8 cellular contexts compared by ENCODE assay signal in genomic region chr19:7515471-7516226, GRCh38. TPM values are rescaled to one million over a fixed set of nuclear protein-coding genes. Genes with fewer than 3 reads are reported as not detected.
DNase-seq lines count a peak whose midpoint lies in the region; ATAC-seq, FAIRE-seq and TF ChIP-seq lines count a peak whose summit lies in the region.

ZNF358 (plus strand) TSS chr19:7516103; CDS start chr19:7519243, 3,140 bp downstream.

- H3K4me1 Mint-ChIP-seq in natural killer cell treated with Interleukin-12 subunit alpha and Interleukin-12 subunit beta and Interleukin-15 and Interleukin-18, amount 100 ng/mL, for 72 hours (ENCODE audit: low read depth in 2 of 2), result peaks cover 8 to 15% of the 10 kb centered on the region in 2 donors

- H3K27ac ChIP-seq in gastroesophageal sphincter (peak within 1 kb of the TSS; percentile 93 to 99 (median 96)), upper lobe of right lung (peak within 1 kb of the TSS; percentile 92)

- ATAC-seq in gastroesophageal sphincter (peak; percentile 88), upper lobe of right lung (peak; percentile 91), GM18907 (IDR thresholded peaks at IDR 0.05; ENCODE audit: unreplicated experiment) (no peak)
- peak; percentile 90 to 91 for ATAC-seq in natural killer cell treated with Interleukin-12 subunit alpha and Interleukin-12 subunit beta and Interleukin-15 and Interleukin-18, amount 100 ng/mL, for 72 hours

- peak; percentile 72 for FAIRE-seq in GM12891 (lab: Jason Lieb, UNC)

- no peaks in the 10 kb centered on the region for H3K36me3 Mint-ChIP-seq in natural killer cell treated with Interleukin-12 subunit alpha and Interleukin-12 subunit beta and Interleukin-15 and Interleukin-18, amount 100 ng/mL, for 72 hours

- H3K4me3 ChIP-seq in AG04449 (ENCODE audit: low read depth, low read length) (peak within 1 kb of the TSS; percentile 68), gastroesophageal sphincter (peak within 1 kb of the TSS; percentile 87), upper lobe of right lung (peak within 1 kb of the TSS; percentile 82)

- H3K9me3 ChIP-seq in gastroesophageal sphincter (no peaks in the 10 kb centered on the region), upper lobe of right lung (no peaks in the 10 kb centered on the region)

- peaks cover 4 to 9% of the 10 kb centered on the region in 2 donors for H3K27me3 Mint-ChIP-seq in natural killer cell treated with Interleukin-12 subunit alpha and Interleukin-12 subunit beta and Interleukin-15 and Interleukin-18, amount 100 ng/mL, for 72 hours

- TF ChIP-seq POLR2A in GM12891 (IDR thresholded peaks at IDR 0.05; ENCODE audit: low read depth, low read length) (no peak), gastroesophageal sphincter (IDR thresholded peaks at IDR 0.05) (peak in 1 of 2 donors; percentile 18)

- DNase-seq in AG04449 (ENCODE audit: low read depth, low spot score) (no peak), GM12891 (ENCODE audit: insufficient read length, low spot score) (peak; percentile 92), NCI-H510A treated with DMSO at 0.1 percent for 48 hours (lab: John Stamatoyannopoulos, UW) (peak; percentile 76), upper lobe of right lung (peak; percentile 87)
- peak; percentile 50 for DNase-seq in activated naive CD4-positive, alpha-beta T cell treated with anti-CD3 and anti-CD28 coated beads, Interleukin-2, amount 50 U/mL, for 16 hours
- no peak for DNase-seq in natural killer cell treated with Interleukin-12 subunit alpha and Interleukin-12 subunit beta and Interleukin-15 and Interleukin-18, amount 100 ng/mL, for 72 hours (ENCODE audit: low spot score)

- H3K27ac Mint-ChIP-seq in natural killer cell treated with Interleukin-12 subunit alpha and Interleukin-12 subunit beta and Interleukin-15 and Interleukin-18, amount 100 ng/mL, for 72 hours, result peak within 1 kb of the TSS; percentile 74 to 87

- POLR2A ChIA-PET in AG04449 (lab: Yijun Ruan, JAX), result interaction anchor here (0.6 to 1.6 kb wide), 2 partner anchors 8 to 338 kb away, joined by 3 to 4 read pairs; no protein-coding TSS in a partner anchor

- H3K27me3 ChIP-seq in gastroesophageal sphincter (no peaks in the 10 kb centered on the region), upper lobe of right lung (no peaks in the 10 kb centered on the region)

- H3K36me3 ChIP-seq in gastroesophageal sphincter (peaks cover 0 to 26% of the 10 kb centered on the region in 2 donors), upper lobe of right lung (no peaks in the 10 kb centered on the region)

- TF ChIP-seq CTCF in AG04449 (IDR thresholded peaks at IDR 0.05; ENCODE audit: insufficient read depth, low read length, missing control alignments) (no peak), gastroesophageal sphincter (IDR thresholded peaks at IDR 0.05) (no peak), upper lobe of right lung (IDR thresholded peaks at IDR 0.05) (no peak)

- H3K4me1 ChIP-seq in gastroesophageal sphincter, result peaks cover 0 to 38% (median 11%) of the 10 kb centered on the region in 3 donors
- peaks cover 16% of the 10 kb centered on the region for H3K4me1 ChIP-seq in upper lobe of right lung

- CTCF ChIA-PET in AG04449 (lab: Yijun Ruan, JAX), result no interaction called here

- H3K9me3 Mint-ChIP-seq in natural killer cell treated with Interleukin-12 subunit alpha and Interleukin-12 subunit beta and Interleukin-15 and Interleukin-18, amount 100 ng/mL, for 72 hours, result no peaks in the 10 kb centered on the region

- peak within 1 kb of the TSS; percentile 95 for H3K4me3 Mint-ChIP-seq in natural killer cell treated with Interleukin-12 subunit alpha and Interleukin-12 subunit beta and Interleukin-15 and Interleukin-18, amount 100 ng/mL, for 72 hours

- intact Hi-C loops in upper lobe of right lung (cut with DNase I), result no loop called here

- 2 to 6% methylated on average over 2 to 18 of the region's 51 CpGs for WGBS in gastroesophageal sphincter (ENCODE audit: low coverage in 1 of 2), 2 donors

- TF ChIP-seq EP300 in gastroesophageal sphincter (IDR thresholded peaks at IDR 0.05), result no peak

TF ChIP-seq in GM12891, 5 proteins besides CTCF, POLR2A, EP300 and RAD21:
- TF ChIP-seq POU2F2 (IDR thresholded peaks at IDR 0.05; ENCODE audit: low read depth, low read length), result no peak
- TF ChIP-seq SPI1 (IDR thresholded peaks at IDR 0.05; ENCODE audit: low read depth, low read length), result no peak
- no peak for TF ChIP-seq POLR2AphosphoS5 (IDR thresholded peaks at IDR 0.05; ENCODE audit: low read depth, low read length)
- TF ChIP-seq TAF1 (IDR thresholded peaks at IDR 0.05; ENCODE audit: low read depth, low read length), result no peak
- no peak for TF ChIP-seq PAX5 (IDR thresholded peaks at IDR 0.05; ENCODE audit: insufficient read depth, low read length, severe bottlenecking)

RNA-seq across cellular contexts. Expression of gene ZNF358, which starts in this region (rescaled TPM):
- 6.6 TPM for polyA plus RNA-seq in GM12891 (2012; ENCODE audit: low read depth, missing spikeins)
- total RNA-seq in gastroesophageal sphincter (100 to 1,000 TPM in 2 of 4 donors, 10 to 100 TPM in 2; 63.9 to 153 (median 98.7) TPM), upper lobe of right lung (56.9 TPM)
- 10 to 100 TPM; 10.2 to 15.6 TPM for total RNA-seq in natural killer cell treated with Interleukin-12 subunit alpha and Interleukin-12 subunit beta and Interleukin-15 and Interleukin-18, amount 100 ng/mL, for 72 hours

Comparison
In these comparisons a context has a peak if more than half of its experiments do, and no peak if none do; other contexts are left out.
1. DNase-seq: peak in GM12891 (single experiment), NCI-H510A treated with DMSO at 0.1 percent for 48 hours (single experiment), activated naive CD4-positive, alpha-beta T cell treated with anti-CD3 and anti-CD28 coated beads, Interleukin-2, amount 50 U/mL, for 16 hours (single experiment) and upper lobe of right lung (single experiment); none in AG04449 (single experiment) and natural killer cell treated with Interleukin-12 subunit alpha and Interleukin-12 subunit beta and Interleukin-15 and Interleukin-18, amount 100 ng/mL, for 72 hours (single experiment).
2. Peak in every context shown above with its lines, with median percentiles within 50 percentile points of each other: H3K4me3 ChIP-seq.